37 cellular contexts compared by ENCODE assay signal in the genomic region with DNA sequence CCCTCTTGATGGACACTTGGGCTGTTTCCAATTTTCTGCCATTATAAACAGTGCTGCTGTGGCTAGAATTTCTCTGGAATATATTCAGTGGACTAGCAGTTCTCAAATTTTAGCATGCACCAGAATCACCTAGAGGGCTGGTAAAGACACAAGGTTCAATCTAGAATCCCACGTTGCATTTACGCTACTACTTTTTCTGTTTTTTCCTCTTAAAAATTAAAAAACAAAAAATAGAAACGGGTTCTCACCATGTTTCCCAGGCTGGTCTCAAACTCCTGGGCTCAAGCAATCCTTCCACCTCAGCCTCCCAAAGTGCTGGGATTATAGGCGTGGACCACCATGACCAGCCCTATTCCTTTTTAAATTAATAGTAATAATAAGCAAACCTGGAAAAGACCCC. TPM values are rescaled to one million over a fixed set of nuclear protein-coding genes. Genes with fewer than 3 reads are reported as not detected.
"Had no signal": no experiment of that assay in that cellular context is flagged by ENCODE, and none has a peak within 500 bp of the region (broad histone marks: within the 10 kb centered on the region; RNA-seq: fewer than 3 reads in every experiment).

No MANE protein-coding gene starts in this region.

- ATAC-seq: effector memory CD8-positive, alpha-beta T cell; heart right ventricle; left lobe of liver; mucosa of descending colon; natural killer cell treated with Interleukin-12 subunit alpha and Interleukin-12 subunit beta and Interleukin-15 and Interleukin-18, amount 100 ng/mL, for 72 hours; pancreas; sciatic nerve; stimulated activated effector memory CD8-positive, alpha-beta T cell treated with anti-CD3 and anti-CD28 coated beads, Interleukin-12 subunit alpha, Interleukin-12 subunit beta, amount 100 ng/mL, for 72 hours had no signal

- H3K27me3 ChIP-seq: neutrophil, pancreas, stomach, thyroid gland, vagina had no signal

- H3K36me3 Mint-ChIP-seq: mesothelial cell of epicardium; naive B cell; natural killer cell treated with Interleukin-12 subunit alpha and Interleukin-12 subunit beta and Interleukin-15 and Interleukin-18, amount 100 ng/mL, for 72 hours; stimulated activated effector memory CD8-positive, alpha-beta T cell treated with anti-CD3 and anti-CD28 coated beads, Interleukin-12 subunit alpha, Interleukin-12 subunit beta, amount 100 ng/mL, for 72 hours had no signal

- H3K27ac Mint-ChIP-seq: effector memory CD8-positive, alpha-beta T cell; stimulated activated effector memory CD8-positive, alpha-beta T cell treated with anti-CD3 and anti-CD28 coated beads, Interleukin-12 subunit alpha, Interleukin-12 subunit beta, amount 100 ng/mL, for 72 hours had no signal

- H3K27ac ChIP-seq: esophagus squamous epithelium, heart right ventricle, neutrophil, thyroid gland, vagina had no signal

- H3K36me3 ChIP-seq: esophagus squamous epithelium, heart right ventricle, neutrophil, pancreas, stomach, thyroid gland, vagina had no signal

- H3K4me3 Mint-ChIP-seq: mesothelial cell of epicardium; natural killer cell treated with Interleukin-12 subunit alpha and Interleukin-12 subunit beta and Interleukin-15 and Interleukin-18, amount 100 ng/mL, for 72 hours; neural crest cell; stimulated activated effector memory CD8-positive, alpha-beta T cell treated with anti-CD3 and anti-CD28 coated beads, Interleukin-12 subunit alpha, Interleukin-12 subunit beta, amount 100 ng/mL, for 72 hours had no signal

- H3K27me3 Mint-ChIP-seq: progenitor cell of endocrine pancreas had no signal

- H3K9me3 ChIP-seq: esophagus squamous epithelium, heart right ventricle, mucosa of descending colon, neutrophil, pancreas, stomach, thyroid gland, vagina had no signal

- DNase-seq: cortex of kidney; effector memory CD8-positive, alpha-beta T cell; erythroblast; esophagus squamous epithelium; foreskin melanocyte; glutamatergic neuron; heart right ventricle; hypothalamus; mesenchymal stem cell; mucosa of descending colon; naive B cell; stimulated activated CD4-positive, alpha-beta T cell treated with anti-CD3 and anti-CD28 coated beads, Interleukin-12 subunit alpha, Interleukin-12 subunit beta, amount 100 ng/mL, for 4 hours; stimulated activated CD4-positive, alpha-beta T cell treated with anti-CD3 and anti-CD28 coated beads, Interleukin-1b, Interleukin-23, amount 100 ng/mL, for 48 hours; stimulated activated CD4-positive, alpha-beta T cell treated with anti-CD3 and anti-CD28 coated beads, Interleukin-4, amount 100 ng/mL, for 24 hours; stimulated activated naive CD4-positive, alpha-beta T cell treated with Interleukin-2 at 50 U/mL for 16 hours; stomach; thyroid gland; trophoblast cell had no signal

- H3K9me3 Mint-ChIP-seq: effector memory CD8-positive, alpha-beta T cell; mesothelial cell of epicardium; naive B cell; natural killer cell treated with Interleukin-12 subunit alpha and Interleukin-12 subunit beta and Interleukin-15 and Interleukin-18, amount 100 ng/mL, for 72 hours; neural crest cell; stimulated activated effector memory CD8-positive, alpha-beta T cell treated with anti-CD3 and anti-CD28 coated beads, Interleukin-12 subunit alpha, Interleukin-12 subunit beta, amount 100 ng/mL, for 72 hours had no signal

- H3K4me3 ChIP-seq: esophagus squamous epithelium, heart right ventricle, mucosa of descending colon, pancreas, smooth muscle cell, stomach, thyroid gland, vagina had no signal

RNA-seq across cellular contexts. Expression of a gene that starts 14.5 kb away (rescaled TPM):
- total RNA-seq: dermis microvascular lymphatic vessel endothelial cell; esophagus squamous epithelium; heart right ventricle; left lobe of liver; lower leg skin; lung microvascular endothelial cell; mesothelial cell of epicardium; mucosa of descending colon; natural killer cell treated with Interleukin-12 subunit alpha and Interleukin-12 subunit beta and Interleukin-15 and Interleukin-18, amount 100 ng/mL, for 72 hours; neural crest cell; omental fat pad; pancreas; progenitor cell of endocrine pancreas; sciatic nerve; smooth muscle cell; stomach; subcutaneous adipose tissue; temporal lobe; ureter; vagina had no signal
- polyA plus RNA-seq: heart right ventricle, keratinocyte, pancreas, smooth muscle cell, stomach had no signal

RNA-seq across cellular contexts. Expression of a gene that starts 19.4 kb away (rescaled TPM):
- total RNA-seq: dermis microvascular lymphatic vessel endothelial cell; esophagus squamous epithelium; heart right ventricle; left lobe of liver; lung microvascular endothelial cell; mesothelial cell of epicardium; mucosa of descending colon; natural killer cell treated with Interleukin-12 subunit alpha and Interleukin-12 subunit beta and Interleukin-15 and Interleukin-18, amount 100 ng/mL, for 72 hours; neural crest cell; omental fat pad; pancreas; progenitor cell of endocrine pancreas; sciatic nerve; smooth muscle cell; stomach; subcutaneous adipose tissue; temporal lobe; ureter; vagina had no signal
- polyA plus RNA-seq: heart right ventricle, keratinocyte, pancreas, smooth muscle cell, stomach had no signal

RNA-seq across cellular contexts. Expression of a gene that starts 22.2 kb away (rescaled TPM):
- total RNA-seq: dermis microvascular lymphatic vessel endothelial cell; esophagus squamous epithelium; heart right ventricle; left lobe of liver; lower leg skin; lung microvascular endothelial cell; mesothelial cell of epicardium; mucosa of descending colon; natural killer cell treated with Interleukin-12 subunit alpha and Interleukin-12 subunit beta and Interleukin-15 and Interleukin-18, amount 100 ng/mL, for 72 hours; neural crest cell; omental fat pad; pancreas; progenitor cell of endocrine pancreas; sciatic nerve; smooth muscle cell; stomach; subcutaneous adipose tissue; temporal lobe; thyroid gland; ureter; vagina had no signal
- polyA plus RNA-seq: heart right ventricle, keratinocyte, pancreas, smooth muscle cell, stomach had no signal

RNA-seq across cellular contexts. Expression of a gene that starts 26.5 kb away (rescaled TPM):
- total RNA-seq: dermis microvascular lymphatic vessel endothelial cell; esophagus squamous epithelium; heart right ventricle; left lobe of liver; lower leg skin; lung microvascular endothelial cell; mesothelial cell of epicardium; mucosa of descending colon; natural killer cell treated with Interleukin-12 subunit alpha and Interleukin-12 subunit beta and Interleukin-15 and Interleukin-18, amount 100 ng/mL, for 72 hours; neural crest cell; omental fat pad; pancreas; progenitor cell of endocrine pancreas; sciatic nerve; smooth muscle cell; stomach; subcutaneous adipose tissue; temporal lobe; thyroid gland; ureter; vagina had no signal
- polyA plus RNA-seq: heart right ventricle, keratinocyte, pancreas, smooth muscle cell, stomach had no signal
